In genomic region chr1:21814241-21814918, GRCh38 we compare ENCODE assay signal across 8 cellular contexts. TPM values are rescaled to one million over a fixed set of nuclear protein-coding genes. Genes with fewer than 3 reads are reported as not detected.
A peak's percentile ranks its signal among the peaks of the same experiment; 100 is the strongest.
DNase-seq lines count a peak whose midpoint lies in the region; ATAC-seq and TF ChIP-seq lines count a peak whose summit lies in the region.

No MANE protein-coding gene starts in this region.

- no peak overlapping the region for H3K23ac ChIP-seq in H9 (ENCODE audit: insufficient read length, low read depth, low read length)

- H2BK12ac ChIP-seq in H9 (ENCODE audit: insufficient read length, low read depth, low read length), result no peak overlapping the region

- H3K9ac ChIP-seq in H9 (ENCODE audit: extremely low read depth, insufficient read length, low read length), result no peak overlapping the region

- peak overlapping the region; percentile 68 to 80 for H3K4me3 Mint-ChIP-seq in H9
- peak overlapping the region; percentile 55 for H3K4me3 Mint-ChIP-seq in activated T-cell treated with anti-CD3 and anti-CD28 coated beads, Interleukin-2, amount 50 U/mL, for 24 hours

- H4K5ac ChIP-seq in H9 (ENCODE audit: insufficient read length, low read depth, low read length), result no peak overlapping the region

- H3K4me1 ChIP-seq in H9 (ENCODE audit: insufficient read depth, low read length), result no peaks in the 10 kb centered on the region
- no peaks in the 10 kb centered on the region for H3K4me1 ChIP-seq in cardiac muscle cell (ENCODE audit: low read depth)

- no peak overlapping the region for H2BK5ac ChIP-seq in H9 (ENCODE audit: insufficient read length, low read length)

- no peak overlapping the region for H3K56ac ChIP-seq in H9 (ENCODE audit: insufficient read length, low read depth, low read length)

- H3K9me3 ChIP-seq in H9 (ENCODE audit: control insufficient read depth, low read depth, low read length), result no peaks in the 10 kb centered on the region
- no peaks in the 10 kb centered on the region for H3K9me3 ChIP-seq in cardiac muscle cell (ENCODE audit: low read depth)

- H3K27ac ChIP-seq in H9 (ENCODE audit: insufficient read length, low read depth, low read length), result no peak overlapping the region
- H3K27ac ChIP-seq in cardiac muscle cell, result no peak overlapping the region

- H3K27ac Mint-ChIP-seq in H9, result 0 out of 7 replicates have a peak overlapping the region, but pooled peaks of 1 of the 3 experiments have one; percentile 49
- no peak overlapping the region for H3K27ac Mint-ChIP-seq in activated T-cell treated with anti-CD3 and anti-CD28 coated beads, Interleukin-2, amount 50 U/mL, for 24 hours

- H3K18ac ChIP-seq in H9 (ENCODE audit: insufficient read length, low read depth, low read length), result peak overlapping the region; percentile 79

- H3K4me3 ChIP-seq in AG04449 (ENCODE audit: low read depth, low read length) (peak overlapping the region; percentile 45), cardiac muscle cell (peak overlapping the region; percentile 42), retinal pigment epithelial cell (ENCODE audit: low read length) (peak overlapping the region; percentile 47)

- H3K27me3 ChIP-seq in H9 (ENCODE audit: insufficient read depth, low read length), result no peaks in the 10 kb centered on the region
- H3K27me3 ChIP-seq in cardiac muscle cell, result no peaks in the 10 kb centered on the region

- no peak overlapping the region for H2AK5ac ChIP-seq in H9 (ENCODE audit: insufficient read length, low read length)

- H3K79me2 ChIP-seq in H9 (ENCODE audit: insufficient read depth, low read length), result 0 out of 2 replicates have a peak, but pooled peaks cover 2% of the 10 kb centered on the region

- no peak overlapping the region for H3T11ph ChIP-seq in H9 (ENCODE audit: low read length)

- no peaks in the 10 kb centered on the region for H3K23me2 ChIP-seq in H9 (ENCODE audit: insufficient read length, low read depth, low read length, poor library complexity, severe bottlenecking)

- no peaks in the 10 kb centered on the region for H3K36me3 ChIP-seq in cardiac muscle cell

- H4K20me1 ChIP-seq in H9 (ENCODE audit: control insufficient read depth, insufficient read depth, insufficient read length), result no peaks in the 10 kb centered on the region

- H2BK120ac ChIP-seq in H9 (ENCODE audit: low read depth, low read length, poor library complexity, severe bottlenecking), result no peak overlapping the region

- H2BK20ac ChIP-seq in H9 (ENCODE audit: low read depth, low read length, poor library complexity, severe bottlenecking), result no peak overlapping the region

- H2AFZ ChIP-seq in H9 (ENCODE audit: low read length), result no peak overlapping the region

- H3K9me3 Mint-ChIP-seq in H9, result no peaks in the 10 kb centered on the region; a peak in 1 of 5 replicates
- H3K9me3 Mint-ChIP-seq in activated T-cell treated with anti-CD3 and anti-CD28 coated beads, Interleukin-2, amount 50 U/mL, for 24 hours, result no peaks in the 10 kb centered on the region

- peaks cover 12 to 13% of the 10 kb centered on the region in 2 experiments for H3K4me1 Mint-ChIP-seq in H9
- peaks cover 12% of the 10 kb centered on the region for H3K4me1 Mint-ChIP-seq in activated T-cell treated with anti-CD3 and anti-CD28 coated beads, Interleukin-2, amount 50 U/mL, for 24 hours (ENCODE audit: low read depth)

- CTCF ChIA-PET in AG04449 (lab: Yijun Ruan, JAX), result no interaction called here

- no peak overlapping the region for H4K91ac ChIP-seq in H9 (ENCODE audit: insufficient read length, low read depth, low read length)

- no CpG with 5 or more reads among the region's 65 CpGs for WGBS in H9 (ENCODE audit: extremely low coverage, insufficient read length, low lambda C conversion rate)

- ATAC-seq in HG03280 (IDR thresholded peaks at IDR 0.05; ENCODE audit: unreplicated experiment), result no peak

- H3K4ac ChIP-seq in H9 (ENCODE audit: low read depth, low read length), result no peak overlapping the region

- TF ChIP-seq CTCF in AG04449 (IDR thresholded peaks at IDR 0.05; ENCODE audit: insufficient read depth, low read length, missing control alignments) (peak; percentile 49), H9 (conservative IDR thresholded peaks at IDR 0.05) (peak; percentile 96), cardiac muscle cell (IDR thresholded peaks at IDR 0.05; ENCODE audit: low read depth, low read length) (peak; percentile 76), retinal pigment epithelial cell (conservative IDR thresholded peaks at IDR 0.05; ENCODE audit: low read depth, low read length) (peak; percentile 73)

- no peak for DNase-seq in AG04449 (ENCODE audit: low read depth, low spot score)
- DNase-seq in H9, result peak; percentile 82
- DNase-seq in activated T-cell treated with anti-CD3 and anti-CD28 coated beads, Interleukin-2, amount 50 U/mL, for 24 hours, result peak; percentile 61
- DNase-seq in cardiac muscle cell (ENCODE audit: low read depth in 1 of 2, low spot score in 1 of 2), result peak; percentile 44 to 66
- no peak for DNase-seq in retinal pigment epithelial cell (ENCODE audit: low read depth)
- no peak for DNase-seq in NCI-H2227 (lab: John Stamatoyannopoulos, UW; ENCODE audit: unreplicated experiment)
- DNase-seq in NCI-H526 (lab: John Stamatoyannopoulos, UW), result no peak

- POLR2A ChIA-PET in AG04449 (lab: Yijun Ruan, JAX), result no interaction called here

- no peak overlapping the region for H2BK15ac ChIP-seq in H9 (ENCODE audit: low read depth, low read length)

- peak overlapping the region; percentile 13 for H3K4me2 ChIP-seq in H9 (ENCODE audit: insufficient read depth, insufficient read length, low read length)

- peaks cover 16% of the 10 kb centered on the region for H3K27me3 Mint-ChIP-seq in H9 (ENCODE audit: low read depth)
- H3K27me3 Mint-ChIP-seq in activated T-cell treated with anti-CD3 and anti-CD28 coated beads, Interleukin-2, amount 50 U/mL, for 24 hours, result peaks cover 30% of the 10 kb centered on the region

- H4K8ac ChIP-seq in H9 (replicated peaks; ENCODE audit: insufficient read length, low read depth, low read length), result no peak overlapping the region

- H3K14ac ChIP-seq in H9 (ENCODE audit: insufficient read depth, low read length), result peak overlapping the region; percentile 91; the same call in 1 of the 2 replicates

- H3K79me1 ChIP-seq in H9 (ENCODE audit: insufficient read depth, low read depth, low read length, poor library complexity, severe bottlenecking), result no peaks in the 10 kb centered on the region

- no peaks in the 10 kb centered on the region for H3K36me3 Mint-ChIP-seq in H9 (ENCODE audit: insufficient read depth in 1 of 3, low read depth in 3 of 3)
- H3K36me3 Mint-ChIP-seq in activated T-cell treated with anti-CD3 and anti-CD28 coated beads, Interleukin-2, amount 50 U/mL, for 24 hours (ENCODE audit: low read depth), result no peaks in the 10 kb centered on the region

RNA-seq across cellular contexts. Expression of gene LDLRAD2, which starts 2.3 kb away (rescaled TPM):
- total RNA-seq in H9 (2021), result 0.88 and 1.0 TPM in 2 replicates
- total RNA-seq in cardiac muscle cell, result 0.28 and 0.77 TPM in 2 replicates
- 1.3 and 3.4 TPM in 2 replicates for polyA plus RNA-seq in cardiac muscle cell

RNA-seq across cellular contexts. Expression of gene USP48, which starts 31.4 kb away (rescaled TPM):
- 84.8 and 86.2 TPM in 2 replicates for total RNA-seq in H9 (2021)
- total RNA-seq in cardiac muscle cell, result 20.1 and 29.6 TPM in 2 replicates
- 39.2 and 52.4 TPM in 2 replicates for polyA plus RNA-seq in cardiac muscle cell

Comparison
In these comparisons a context has a peak if more than half of its experiments do, and no peak if none do; other contexts are left out.
1. DNase-seq: peak in H9 (single experiment), activated T-cell treated with anti-CD3 and anti-CD28 coated beads, Interleukin-2, amount 50 U/mL, for 24 hours (single experiment) and cardiac muscle cell (2 of 2); none in AG04449 (single experiment), retinal pigment epithelial cell (single experiment), NCI-H2227 (single experiment) and NCI-H526 (0 of 2).
2. Peak in every context shown above with its lines, with median percentiles within 50 percentile points of each other: H3K4me3 ChIP-seq and CTCF ChIP-seq.